Comparison of ENCODE assay signal across 15 cellular contexts in the genomic region with DNA sequence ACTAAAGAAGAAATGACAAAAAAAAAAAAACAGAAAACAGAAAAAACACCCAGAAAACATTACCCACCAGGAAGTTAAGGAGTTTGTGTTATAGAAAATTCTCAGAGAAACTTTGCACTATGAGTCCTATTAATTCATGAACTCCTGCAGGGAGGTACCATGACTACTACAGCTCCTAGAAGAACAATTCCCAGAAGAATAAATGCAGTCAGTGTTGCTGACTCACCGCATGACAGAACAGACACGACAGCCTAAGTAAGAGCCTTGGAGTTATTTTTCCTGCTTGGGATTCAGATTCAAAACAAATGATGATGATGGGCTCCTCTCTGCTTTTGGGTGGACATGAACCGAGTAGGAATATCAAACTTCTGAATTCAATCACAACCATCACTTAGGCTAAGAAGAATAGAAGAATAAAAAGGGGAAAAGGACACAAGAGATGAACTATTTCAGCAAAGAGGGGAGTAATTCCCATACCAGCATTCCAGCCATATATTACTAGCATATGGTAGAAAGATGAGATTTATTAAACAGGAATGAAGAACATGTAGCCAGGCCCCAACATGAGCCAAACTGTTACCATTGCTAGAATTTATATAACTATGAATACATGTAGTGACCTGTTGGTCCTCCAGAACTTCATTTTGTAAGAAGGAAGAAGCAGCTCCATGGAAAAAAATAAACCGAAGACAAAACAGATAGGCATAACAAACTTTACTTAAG.
DNase-seq lines count a peak whose midpoint lies in the region; ATAC-seq and TF ChIP-seq lines count a peak whose summit lies in the region.
"Had no signal": no experiment of that assay in that cellular context is flagged by ENCODE, and none has a peak within 500 bp of the region (broad histone marks: within the 10 kb centered on the region; RNA-seq: fewer than 3 reads in every experiment).

No MANE protein-coding gene starts in this region.

- H3K79me2 ChIP-seq in PC-3 (ENCODE audit: low read length): no peaks in the 10 kb centered on the region

- CTCF ChIA-PET in PC-3 (lab: Charles Lee): no interaction called here

- 67 to 100% methylated on average over 1 to 2 of the region's 4 CpGs for WGBS in mesodermal cell (ENCODE audit: insufficient coverage in 2 of 2), 2 experiments
- WGBS in psoas muscle, 3 donors: 69 to 78% (median 78%) methylated on average over 4 of the region's 4 CpGs

- no peaks in the 10 kb centered on the region for H3F3A ChIP-seq in PC-3 (ENCODE audit: low read length, unreplicated experiment)

- H3K27me3 ChIP-seq in PC-3 (ENCODE audit: low read length) (peaks cover 14% of the 10 kb centered on the region; the same call in 1 of the 2 replicates), psoas muscle (ENCODE audit: insufficient read depth in 3 of 3, low read length in 2 of 3) (no peaks in the 10 kb centered on the region)
- H3K27me3 ChIP-seq: thyroid gland had no signal

- intact Hi-C loops in PC-3 (cut with micrococcal nuclease) (no loop called here), psoas muscle (cut with DNase I) (no loop called here)

- H3K4me1 ChIP-seq in PC-3 (ENCODE audit: insufficient read depth, low read length): no peaks in the 10 kb centered on the region
- H3K4me1 ChIP-seq in mesodermal cell (ENCODE audit: control insufficient read depth, insufficient read depth, low read length, poor library complexity, severe bottlenecking): no peaks in the 10 kb centered on the region
- H3K4me1 ChIP-seq in psoas muscle: no peaks in the 10 kb centered on the region
- H3K4me1 ChIP-seq: thyroid gland had no signal

- H2AFZ ChIP-seq in PC-3 (ENCODE audit: low read length): no peak overlapping the region

- POLR2A ChIA-PET in PC-3 (lab: Charles Lee; ENCODE audit: unreplicated experiment): no interaction called here

- TF ChIP-seq CTCF in AG10803 (conservative IDR thresholded peaks at IDR 0.05; ENCODE audit: low read length): no peak
- TF ChIP-seq CTCF in PC-3 (conservative IDR thresholded peaks at IDR 0.05; ENCODE audit: low read depth, low read length): no peak
- no peak for TF ChIP-seq CTCF in choroid plexus epithelial cell (conservative IDR thresholded peaks at IDR 0.05; ENCODE audit: low read depth, low read length)
- TF ChIP-seq CTCF in psoas muscle (IDR thresholded peaks at IDR 0.05): no peak

- peak; percentile 26 for DNase-seq in AG10803 (ENCODE audit: low read depth)
- DNase-seq in PC-3: peak; percentile 28
- peak; percentile 79 for DNase-seq in choroid plexus epithelial cell (ENCODE audit: low read depth)
- no peak for DNase-seq in psoas muscle
- DNase-seq in CD1c-positive myeloid dendritic cell (ENCODE audit: extremely low spot score): no peak
- no peak for DNase-seq in NCI-H510A (lab: John Stamatoyannopoulos, UW)
- DNase-seq: activated CD8-positive, alpha-beta memory T cell treated with anti-CD3 and anti-CD28 coated beads for 24 hours; activated naive CD4-positive, alpha-beta T cell; DMS79; MM.1S; posterior cingulate gyrus; SHP77 treated with DMSO at 0.1 percent for 48 hours; thyroid gland had no signal

- BruUV-seq in PC-3 (replicated peaks; lab: Mats Ljungman, UMichigan): no TSS peak

- H3K4me3 ChIP-seq in AG10803 (ENCODE audit: low read length) (no peak overlapping the region), PC-3 (ENCODE audit: low read length) (no peak overlapping the region), choroid plexus epithelial cell (ENCODE audit: low read depth, low read length) (no peak overlapping the region), mesodermal cell (ENCODE audit: extremely low read depth, insufficient read depth, low read length, poor library complexity, severe bottlenecking) (no peak overlapping the region), psoas muscle (no peak overlapping the region)
- H3K4me3 ChIP-seq: thyroid gland had no signal

- H3K9me3 ChIP-seq in PC-3 (ENCODE audit: low read length): no peaks in the 10 kb centered on the region
- no peaks in the 10 kb centered on the region for H3K9me3 ChIP-seq in mesodermal cell (ENCODE audit: control insufficient read depth, low read length)
- H3K9me3 ChIP-seq in psoas muscle: no peaks in the 10 kb centered on the region
- H3K9me3 ChIP-seq: thyroid gland had no signal

- peak; percentile 53; the same call in 1 of the 2 replicates for ATAC-seq in PC-3
- no peak for ATAC-seq in psoas muscle
- ATAC-seq in HG03442 (IDR thresholded peaks at IDR 0.05; ENCODE audit: unreplicated experiment): no peak

- no peaks in the 10 kb centered on the region for H4K20me1 ChIP-seq in PC-3 (ENCODE audit: low read length)

- no peak overlapping the region for H3K27ac ChIP-seq in PC-3 (ENCODE audit: low read length)
- peak overlapping the region; percentile 41 for H3K27ac ChIP-seq in mesodermal cell (ENCODE audit: low read depth, low read length, severe bottlenecking)
- H3K27ac ChIP-seq in psoas muscle: no peak overlapping the region
- H3K27ac ChIP-seq: thyroid gland had no signal

- H3K9ac ChIP-seq in PC-3 (ENCODE audit: low read length): no peak overlapping the region

- no peaks in the 10 kb centered on the region for H3K9me2 ChIP-seq in PC-3 (replicated peaks; ENCODE audit: low read length)

- H3K4me2 ChIP-seq in PC-3 (ENCODE audit: low read length): no peak overlapping the region

- H3K36me3 ChIP-seq in PC-3 (ENCODE audit: low read depth, low read length) (no peaks in the 10 kb centered on the region), mesodermal cell (ENCODE audit: control insufficient read depth, insufficient read depth, low read length) (no peaks in the 10 kb centered on the region), psoas muscle (ENCODE audit: insufficient read depth in 1 of 2, low read depth in 1 of 2) (no peaks in the 10 kb centered on the region)
- H3K36me3 ChIP-seq: thyroid gland had no signal

Comparison
In these comparisons a context has a peak if more than half of its experiments do, and no peak if none do; other contexts are left out.
1. DNase-seq: peak in AG10803 (single experiment), PC-3 (single experiment) and choroid plexus epithelial cell (single experiment); none in psoas muscle (0 of 2), CD1c-positive myeloid dendritic cell (single experiment) and NCI-H510A (single experiment).